1 cellular context compared by ENCODE assay signal in genomic region chrX:118345401-118346257, GRCh38.
A peak's percentile ranks its signal among the peaks of the same experiment; 100 is the strongest.
TF ChIP-seq lines count a peak whose summit lies in the region.

A gene with protein sequence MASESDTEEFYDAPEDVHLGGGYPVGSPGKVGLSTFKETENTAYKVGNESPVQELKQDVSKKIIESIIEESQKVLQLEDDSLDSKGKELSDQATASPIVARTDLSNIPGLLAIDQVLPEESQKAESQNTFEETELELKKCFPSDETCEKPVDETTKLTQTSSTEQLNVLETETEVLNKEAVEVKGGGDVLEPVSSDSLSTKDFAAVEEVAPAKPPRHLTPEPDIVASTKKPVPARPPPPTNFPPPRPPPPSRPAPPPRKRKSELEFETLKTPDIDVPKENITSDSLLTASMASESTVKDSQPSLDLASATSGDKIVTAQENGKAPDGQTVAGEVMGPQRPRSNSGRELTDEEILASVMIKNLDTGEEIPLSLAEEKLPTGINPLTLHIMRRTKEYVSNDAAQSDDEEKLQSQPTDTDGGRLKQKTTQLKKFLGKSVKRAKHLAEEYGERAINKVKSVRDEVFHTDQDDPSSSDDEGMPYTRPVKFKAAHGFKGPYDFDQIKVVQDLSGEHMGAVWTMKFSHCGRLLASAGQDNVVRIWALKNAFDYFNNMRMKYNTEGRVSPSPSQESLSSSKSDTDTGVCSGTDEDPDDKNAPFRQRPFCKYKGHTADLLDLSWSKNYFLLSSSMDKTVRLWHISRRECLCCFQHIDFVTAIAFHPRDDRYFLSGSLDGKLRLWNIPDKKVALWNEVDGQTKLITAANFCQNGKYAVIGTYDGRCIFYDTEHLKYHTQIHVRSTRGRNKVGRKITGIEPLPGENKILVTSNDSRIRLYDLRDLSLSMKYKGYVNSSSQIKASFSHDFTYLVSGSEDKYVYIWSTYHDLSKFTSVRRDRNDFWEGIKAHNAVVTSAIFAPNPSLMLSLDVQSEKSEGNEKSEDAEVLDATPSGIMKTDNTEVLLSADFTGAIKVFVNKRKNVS (plus strand): TSS chrX:118346106. CDS start chrX:118346504, 398 bp downstream.

TF ChIP-seq in GM12878, 131 proteins besides CTCF, POLR2A, EP300 and RAD21 (continued from another document):
- TF ChIP-seq, protein P1, sequence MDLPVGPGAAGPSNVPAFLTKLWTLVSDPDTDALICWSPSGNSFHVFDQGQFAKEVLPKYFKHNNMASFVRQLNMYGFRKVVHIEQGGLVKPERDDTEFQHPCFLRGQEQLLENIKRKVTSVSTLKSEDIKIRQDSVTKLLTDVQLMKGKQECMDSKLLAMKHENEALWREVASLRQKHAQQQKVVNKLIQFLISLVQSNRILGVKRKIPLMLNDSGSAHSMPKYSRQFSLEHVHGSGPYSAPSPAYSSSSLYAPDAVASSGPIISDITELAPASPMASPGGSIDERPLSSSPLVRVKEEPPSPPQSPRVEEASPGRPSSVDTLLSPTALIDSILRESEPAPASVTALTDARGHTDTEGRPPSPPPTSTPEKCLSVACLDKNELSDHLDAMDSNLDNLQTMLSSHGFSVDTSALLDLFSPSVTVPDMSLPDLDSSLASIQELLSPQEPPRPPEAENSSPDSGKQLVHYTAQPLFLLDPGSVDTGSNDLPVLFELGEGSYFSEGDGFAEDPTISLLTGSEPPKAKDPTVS (IDR thresholded peaks at IDR 0.05; ENCODE audit: low read depth, low read length): no peak
- TF ChIP-seq CHD2 (IDR thresholded peaks at IDR 0.05; ENCODE audit: borderline replicate concordance, low read depth, low read length): peak; percentile 97
- no peak for TF ChIP-seq ZNF217 (IDR thresholded peaks at IDR 0.05)
- TF ChIP-seq NFXL1 (IDR thresholded peaks at IDR 0.05; ENCODE audit: borderline replicate concordance): no peak
- TF ChIP-seq, protein P2, sequence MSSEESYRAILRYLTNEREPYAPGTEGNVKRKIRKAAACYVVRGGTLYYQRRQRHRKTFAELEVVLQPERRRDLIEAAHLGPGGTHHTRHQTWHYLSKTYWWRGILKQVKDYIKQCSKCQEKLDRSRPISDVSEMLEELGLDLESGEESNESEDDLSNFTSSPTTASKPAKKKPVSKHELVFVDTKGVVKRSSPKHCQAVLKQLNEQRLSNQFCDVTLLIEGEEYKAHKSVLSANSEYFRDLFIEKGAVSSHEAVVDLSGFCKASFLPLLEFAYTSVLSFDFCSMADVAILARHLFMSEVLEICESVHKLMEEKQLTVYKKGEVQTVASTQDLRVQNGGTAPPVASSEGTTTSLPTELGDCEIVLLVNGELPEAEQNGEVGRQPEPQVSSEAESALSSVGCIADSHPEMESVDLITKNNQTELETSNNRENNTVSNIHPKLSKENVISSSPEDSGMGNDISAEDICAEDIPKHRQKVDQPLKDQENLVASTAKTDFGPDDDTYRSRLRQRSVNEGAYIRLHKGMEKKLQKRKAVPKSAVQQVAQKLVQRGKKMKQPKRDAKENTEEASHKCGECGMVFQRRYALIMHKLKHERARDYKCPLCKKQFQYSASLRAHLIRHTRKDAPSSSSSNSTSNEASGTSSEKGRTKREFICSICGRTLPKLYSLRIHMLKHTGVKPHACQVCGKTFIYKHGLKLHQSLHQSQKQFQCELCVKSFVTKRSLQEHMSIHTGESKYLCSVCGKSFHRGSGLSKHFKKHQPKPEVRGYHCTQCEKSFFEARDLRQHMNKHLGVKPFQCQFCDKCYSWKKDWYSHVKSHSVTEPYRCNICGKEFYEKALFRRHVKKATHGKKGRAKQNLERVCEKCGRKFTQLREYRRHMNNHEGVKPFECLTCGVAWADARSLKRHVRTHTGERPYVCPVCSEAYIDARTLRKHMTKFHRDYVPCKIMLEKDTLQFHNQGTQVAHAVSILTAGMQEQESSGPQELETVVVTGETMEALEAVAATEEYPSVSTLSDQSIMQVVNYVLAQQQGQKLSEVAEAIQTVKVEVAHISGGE (CRISPR knock-in tag; IDR thresholded peaks at IDR 0.05): no peak
- peak; percentile 23; the same call in 1 of the 3 replicates for TF ChIP-seq POU2F2 (IDR thresholded peaks at IDR 0.05; ENCODE audit: borderline replicate concordance, low read depth, low read length)
- TF ChIP-seq FOXM1 (IDR thresholded peaks at IDR 0.05; ENCODE audit: low read depth, low read length): 0 out of 2 replicates have a peak, but pooled peaks have one; percentile 3
- TF ChIP-seq, protein P3, sequence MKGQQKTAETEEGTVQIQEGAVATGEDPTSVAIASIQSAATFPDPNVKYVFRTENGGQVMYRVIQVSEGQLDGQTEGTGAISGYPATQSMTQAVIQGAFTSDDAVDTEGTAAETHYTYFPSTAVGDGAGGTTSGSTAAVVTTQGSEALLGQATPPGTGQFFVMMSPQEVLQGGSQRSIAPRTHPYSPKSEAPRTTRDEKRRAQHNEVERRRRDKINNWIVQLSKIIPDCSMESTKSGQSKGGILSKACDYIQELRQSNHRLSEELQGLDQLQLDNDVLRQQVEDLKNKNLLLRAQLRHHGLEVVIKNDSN (IDR thresholded peaks at IDR 0.05; ENCODE audit: borderline replicate concordance, extremely low read length, insufficient read depth, low read depth, low read length): no peak
- TF ChIP-seq SRF (IDR thresholded peaks at IDR 0.05; ENCODE audit: low read depth in 2 of 2, low read length in 2 of 2): peak in 1 of 2 experiments; percentile 66; a peak in 1 of 4 replicates
- TF ChIP-seq ZNF622 (IDR thresholded peaks at IDR 0.05): no peak
- TF ChIP-seq RB1 (IDR thresholded peaks at IDR 0.05; ENCODE audit: borderline replicate concordance): no peak
- TF ChIP-seq PML (IDR thresholded peaks at IDR 0.05; ENCODE audit: low read length): peak; percentile 86
- no peak for TF ChIP-seq BACH1 (IDR thresholded peaks at IDR 0.05; ENCODE audit: borderline replicate concordance)
- TF ChIP-seq NR2C1 (IDR thresholded peaks at IDR 0.05): peak; percentile 24; the same call in 1 of the 2 replicates
- no peak for TF ChIP-seq SMARCA5 (IDR thresholded peaks at IDR 0.05)
- TF ChIP-seq TAF1 (IDR thresholded peaks at IDR 0.05; ENCODE audit: borderline replicate concordance, low read depth, low read length): 0 out of 2 replicates have a peak, but pooled peaks have one; percentile 42
- TF ChIP-seq PAX8 (IDR thresholded peaks at IDR 0.05): no peak
- TF ChIP-seq, protein P4, sequence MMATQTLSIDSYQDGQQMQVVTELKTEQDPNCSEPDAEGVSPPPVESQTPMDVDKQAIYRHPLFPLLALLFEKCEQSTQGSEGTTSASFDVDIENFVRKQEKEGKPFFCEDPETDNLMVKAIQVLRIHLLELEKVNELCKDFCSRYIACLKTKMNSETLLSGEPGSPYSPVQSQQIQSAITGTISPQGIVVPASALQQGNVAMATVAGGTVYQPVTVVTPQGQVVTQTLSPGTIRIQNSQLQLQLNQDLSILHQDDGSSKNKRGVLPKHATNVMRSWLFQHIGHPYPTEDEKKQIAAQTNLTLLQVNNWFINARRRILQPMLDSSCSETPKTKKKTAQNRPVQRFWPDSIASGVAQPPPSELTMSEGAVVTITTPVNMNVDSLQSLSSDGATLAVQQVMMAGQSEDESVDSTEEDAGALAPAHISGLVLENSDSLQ (IDR thresholded peaks at IDR 0.05): peak; percentile 80
- TF ChIP-seq PRDM15 (CRISPR knock-in tag; IDR thresholded peaks at IDR 0.05): no peak
- TF ChIP-seq, protein P5, sequence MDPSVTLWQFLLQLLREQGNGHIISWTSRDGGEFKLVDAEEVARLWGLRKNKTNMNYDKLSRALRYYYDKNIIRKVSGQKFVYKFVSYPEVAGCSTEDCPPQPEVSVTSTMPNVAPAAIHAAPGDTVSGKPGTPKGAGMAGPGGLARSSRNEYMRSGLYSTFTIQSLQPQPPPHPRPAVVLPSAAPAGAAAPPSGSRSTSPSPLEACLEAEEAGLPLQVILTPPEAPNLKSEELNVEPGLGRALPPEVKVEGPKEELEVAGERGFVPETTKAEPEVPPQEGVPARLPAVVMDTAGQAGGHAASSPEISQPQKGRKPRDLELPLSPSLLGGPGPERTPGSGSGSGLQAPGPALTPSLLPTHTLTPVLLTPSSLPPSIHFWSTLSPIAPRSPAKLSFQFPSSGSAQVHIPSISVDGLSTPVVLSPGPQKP (IDR thresholded peaks at IDR 0.05; ENCODE audit: low read depth, low read length): peak; percentile 42; the same call in 1 of the 2 replicates
- TF ChIP-seq SREBF2 (IDR thresholded peaks at IDR 0.05; ENCODE audit: low read length): no peak
- 0 out of 2 replicates have a peak, but pooled peaks have one; percentile 60 for TF ChIP-seq IKZF1 (conservative IDR thresholded peaks at IDR 0.05)
- TF ChIP-seq NFIC (IDR thresholded peaks at IDR 0.05; ENCODE audit: low read depth, low read length): 0 out of 2 replicates have a peak, but pooled peaks have one; percentile 23
- TF ChIP-seq, protein P6, sequence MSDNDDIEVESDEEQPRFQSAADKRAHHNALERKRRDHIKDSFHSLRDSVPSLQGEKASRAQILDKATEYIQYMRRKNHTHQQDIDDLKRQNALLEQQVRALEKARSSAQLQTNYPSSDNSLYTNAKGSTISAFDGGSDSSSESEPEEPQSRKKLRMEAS (IDR thresholded peaks at IDR 0.05; ENCODE audit: low read depth, low read length): no peak
- TF ChIP-seq MTA2 (IDR thresholded peaks at IDR 0.05; ENCODE audit: low read depth): no peak
- TF ChIP-seq MYC (IDR thresholded peaks at IDR 0.05; ENCODE audit: insufficient read depth, insufficient read length, insufficient replicate concordance, low read length, severe bottlenecking): no peak
- TF ChIP-seq JUND (IDR thresholded peaks at IDR 0.05; ENCODE audit: low read depth, low read length): 0 out of 2 replicates have a peak, but pooled peaks have one; percentile 4
- TF ChIP-seq JUNB (IDR thresholded peaks at IDR 0.05): no peak
- 0 out of 2 replicates have a peak, but pooled peaks have one; percentile 40 for TF ChIP-seq DPF2 (IDR thresholded peaks at IDR 0.05)
- peak in 1 of 2 experiments; percentile 90; a peak in 2 of 3 replicates for TF ChIP-seq EGR1 (IDR thresholded peaks at IDR 0.05; ENCODE audit: borderline replicate concordance in 1 of 2, low read depth in 2 of 2, low read length in 2 of 2)
- TF ChIP-seq MEF2A (IDR thresholded peaks at IDR 0.05; ENCODE audit: insufficient read depth, low read depth, low read length): 0 out of 2 replicates have a peak, but pooled peaks have one; percentile 22
- TF ChIP-seq RUNX3 (IDR thresholded peaks at IDR 0.05; ENCODE audit: low read length): peak; percentile 36; the same call in 1 of the 2 replicates
- TF ChIP-seq CREB1 (IDR thresholded peaks at IDR 0.05; ENCODE audit: low read depth): no peak; the same call in 1 of the 2 replicates
- TF ChIP-seq ATF7 (IDR thresholded peaks at IDR 0.05; ENCODE audit: low read depth): peak; percentile 64
TF ChIP-seq in GM12878: peak in this region for 25.
